In the genomic region with DNA sequence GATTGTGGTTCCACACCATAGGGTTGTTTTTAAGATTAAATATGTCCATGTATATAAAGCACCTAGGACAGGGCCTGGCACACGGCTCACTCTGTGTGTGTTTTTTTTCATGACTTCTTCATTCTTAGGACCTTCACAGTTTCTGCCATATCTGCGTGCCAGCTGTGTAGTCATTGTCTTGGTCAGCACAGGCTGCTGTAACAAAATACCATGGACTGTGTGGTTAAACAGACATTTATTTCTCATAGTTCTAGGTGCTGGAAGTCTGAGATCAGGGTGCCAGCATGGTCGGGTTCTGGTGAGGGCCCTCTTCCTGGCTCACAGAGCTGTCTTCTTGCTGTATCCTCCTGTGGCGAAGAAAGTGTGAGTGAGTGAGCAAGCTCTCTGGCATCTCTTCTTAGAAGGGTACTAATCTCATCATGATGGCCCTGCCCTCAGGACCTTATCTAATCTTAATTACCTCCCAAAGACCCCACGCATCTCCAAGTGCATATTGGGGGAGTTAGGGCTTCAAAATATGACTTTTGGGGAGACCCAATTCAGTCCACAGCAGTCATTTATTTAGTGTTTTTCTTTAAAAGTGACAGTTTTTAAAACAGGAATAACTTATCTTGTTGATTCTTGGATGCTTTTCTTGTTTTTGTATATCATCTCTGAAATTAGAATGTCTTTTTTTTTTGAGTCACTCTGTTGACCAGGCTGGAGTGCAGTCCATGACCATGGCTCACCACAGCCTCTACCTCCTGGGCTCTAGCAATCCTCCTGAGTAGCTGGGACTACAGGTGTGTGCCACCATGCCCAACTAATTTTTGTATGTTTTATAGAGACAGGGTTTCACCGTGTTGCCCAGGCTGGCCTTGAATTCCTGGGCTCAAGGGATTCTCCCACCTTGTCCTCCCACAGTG, we compare ENCODE assay signal across 19 cellular contexts.
DNase-seq lines count a peak whose midpoint lies in the region; ATAC-seq and TF ChIP-seq lines count a peak whose summit lies in the region.
"Had no signal": no experiment of that assay in that cellular context is flagged by ENCODE, and none has a peak within 500 bp of the region (broad histone marks: within the 10 kb centered on the region; RNA-seq: fewer than 3 reads in every experiment).

No MANE protein-coding gene starts in this region.

- H3K9me3 ChIP-seq in thoracic aorta, result no peaks in the 10 kb centered on the region

- peaks cover 26 to 87% of the 10 kb centered on the region in 2 donors for H3K4me1 ChIP-seq in thoracic aorta (ENCODE audit: control insufficient read depth in 1 of 2, low read depth in 2 of 2)

- no peak for TF ChIP-seq CTCF in nephron (IDR thresholded peaks at IDR 0.05; ENCODE audit: unreplicated experiment in 3 of 3)
- TF ChIP-seq CTCF in thoracic aorta (IDR thresholded peaks at IDR 0.05), result no peak

- peaks cover 27% of the 10 kb centered on the region for H3K36me3 Mint-ChIP-seq in nephron (ENCODE audit: low read depth)
- H3K36me3 Mint-ChIP-seq: CD8-positive, alpha-beta T cell had no signal

- peak overlapping the region; percentile 80 to 98 (median 90) for H3K27ac Mint-ChIP-seq in nephron
- H3K27ac Mint-ChIP-seq: CD8-positive, alpha-beta T cell had no signal

- H3K4me1 Mint-ChIP-seq in nephron, result peaks cover 73% of the 10 kb centered on the region

- ATAC-seq in thoracic aorta (ENCODE audit: insufficient number of reproducible peaks, low FRiP score, low read depth), result no peak
- ATAC-seq in HG02852 (IDR thresholded peaks at IDR 0.05; ENCODE audit: unreplicated experiment), result no peak
- no peak for ATAC-seq in HG02571 (IDR thresholded peaks at IDR 0.05; ENCODE audit: unreplicated experiment)
- ATAC-seq: CD8-positive, alpha-beta T cell had no signal

- no peaks in the 10 kb centered on the region for H3K9me3 Mint-ChIP-seq in nephron
- H3K9me3 Mint-ChIP-seq: CD8-positive, alpha-beta T cell had no signal

- H3K27me3 ChIP-seq in thoracic aorta (replicated peaks; ENCODE audit: insufficient read depth), result no peaks in the 10 kb centered on the region

- H3K36me3 ChIP-seq in thoracic aorta, result no peaks in the 10 kb centered on the region

- H3K27ac ChIP-seq in caudate nucleus (ENCODE audit: low read depth, low read length), result peak overlapping the region; percentile 61
- peak overlapping the region; percentile 13 to 39 for H3K27ac ChIP-seq in thoracic aorta
- H3K27ac ChIP-seq: BLaER1 treated with 17β-estradiol and CSF1 and Interleukin-3, amounts not matched to agents 10 nM and 100 nM; HL-60 had no signal

- H3K27me3 Mint-ChIP-seq in nephron (ENCODE audit: low read depth), result no peaks in the 10 kb centered on the region

- H3K4me3 ChIP-seq in thoracic aorta, result no peak overlapping the region
- H3K4me3 ChIP-seq: BLaER1 treated with 17β-estradiol and CSF1 and Interleukin-3, amounts not matched to agents 10 nM and 100 nM had no signal

- H3K4me3 Mint-ChIP-seq in nephron, result no peak overlapping the region
- H3K4me3 Mint-ChIP-seq: CD8-positive, alpha-beta T cell had no signal

- DNase-seq in MV-4-11 (lab: John Stamatoyannopoulos, UW) (peak; percentile 19), caudate nucleus (lab: John Stamatoyannopoulos, UW) (no peak), thoracic aorta (ENCODE audit: low spot score) (no peak), OCI-M1 (lab: John Stamatoyannopoulos, UW) (no peak)
- no peak for DNase-seq in activated CD8-positive, alpha-beta memory T cell treated with anti-CD3 and anti-CD28 coated beads, Interleukin-2, amount 50 U/mL, for 4 hours
- DNase-seq: CD8-positive, alpha-beta T cell; DMS79; IMR-90; Karpas-422; NCI-H1048; NCI-H1436; NCI-H1930; NCI-H446; Right ventricle myocardium superior had no signal
